In genomic region chr19:47243364-47243775, GRCh38 we compare ENCODE assay signal across 8 cellular contexts. TPM values are rescaled to one million over a fixed set of nuclear protein-coding genes. Genes with fewer than 3 reads are reported as not detected.
DNase-seq lines count a peak whose midpoint lies in the region; ATAC-seq and TF ChIP-seq lines count a peak whose summit lies in the region.

No MANE protein-coding gene starts in this region.

- H3K4me3 ChIP-seq in iPS-18c (ENCODE audit: insufficient read depth, low read depth, low read length), result peak overlapping the region; percentile 50; the same call in 1 of the 2 replicates
- peak overlapping the region; percentile 39 to 47 for H3K4me3 ChIP-seq in tibial artery

- no peak for DNase-seq in activated T-cell treated with anti-CD3 and anti-CD28 coated beads, Interleukin-2, amount 50 U/mL, for 72 hours
- DNase-seq in activated T-cell treated with anti-CD3 and anti-CD28 coated beads for 4 hours, result no peak
- DNase-seq in activated T-helper 2 cell treated with anti-CD3 and anti-CD28 coated beads, Interferon-gamma antibody, Interleukin-2, Interleukin-4, amounts not matched to agents 10 μg/mL and 5 μg/mL and 100 μg/mL, durations not matched to agents 14 hours and 24 hours and 36 hours (ENCODE audit: low spot score), result no peak
- DNase-seq in tibial artery, result no peak
- no peak for DNase-seq in HCEC 1CT
- DNase-seq in stimulated activated CD4-positive, alpha-beta T cell treated with anti-CD3 and anti-CD28 coated beads, Interleukin-4, amount 100 ng/mL, for 1 hour, result no peak
- DNase-seq in putamen (ENCODE audit: low spot score), result no peak

- H3K9me3 Mint-ChIP-seq in activated T-cell treated with anti-CD3 and anti-CD28 coated beads, Interleukin-2, amount 50 U/mL, for 72 hours, result no peaks in the 10 kb centered on the region
- H3K9me3 Mint-ChIP-seq in activated T-helper 2 cell treated with anti-CD3 and anti-CD28 coated beads, Interferon-gamma antibody, Interleukin-2, Interleukin-4, amounts not matched to agents 10 μg/mL and 5 μg/mL and 100 μg/mL, durations not matched to agents 14 hours and 24 hours and 36 hours, result no peaks in the 10 kb centered on the region

- peaks cover 6% of the 10 kb centered on the region for H3K27me3 Mint-ChIP-seq in activated T-cell treated with anti-CD3 and anti-CD28 coated beads, Interleukin-2, amount 50 U/mL, for 72 hours (ENCODE audit: low read depth)
- H3K27me3 Mint-ChIP-seq in activated T-helper 2 cell treated with anti-CD3 and anti-CD28 coated beads, Interferon-gamma antibody, Interleukin-2, Interleukin-4, amounts not matched to agents 10 μg/mL and 5 μg/mL and 100 μg/mL, durations not matched to agents 14 hours and 24 hours and 36 hours (ENCODE audit: low read depth), result peaks cover 4% of the 10 kb centered on the region

- peaks cover 10% of the 10 kb centered on the region in 2 donors for H3K36me3 Mint-ChIP-seq in activated T-cell treated with anti-CD3 and anti-CD28 coated beads, Interleukin-2, amount 50 U/mL, for 72 hours (ENCODE audit: insufficient read depth in 2 of 2)
- H3K36me3 Mint-ChIP-seq in activated T-helper 2 cell treated with anti-CD3 and anti-CD28 coated beads, Interferon-gamma antibody, Interleukin-2, Interleukin-4, amounts not matched to agents 10 μg/mL and 5 μg/mL and 100 μg/mL, durations not matched to agents 14 hours and 24 hours and 36 hours (ENCODE audit: low read depth), result no peaks in the 10 kb centered on the region

- no peaks in the 10 kb centered on the region for H3K36me3 ChIP-seq in tibial artery

- TF ChIP-seq CTCF in tibial artery (IDR thresholded peaks at IDR 0.05), result no peak

- peaks cover 24% of the 10 kb centered on the region for H3K4me1 Mint-ChIP-seq in activated T-cell treated with anti-CD3 and anti-CD28 coated beads, Interleukin-2, amount 50 U/mL, for 72 hours (ENCODE audit: low read depth)
- peaks cover 17% of the 10 kb centered on the region for H3K4me1 Mint-ChIP-seq in activated T-helper 2 cell treated with anti-CD3 and anti-CD28 coated beads, Interferon-gamma antibody, Interleukin-2, Interleukin-4, amounts not matched to agents 10 μg/mL and 5 μg/mL and 100 μg/mL, durations not matched to agents 14 hours and 24 hours and 36 hours (ENCODE audit: low read depth)

- ATAC-seq in activated T-cell treated with anti-CD3 and anti-CD28 coated beads, Interleukin-2, amount 50 U/mL, for 72 hours (replicated peaks in 1 of 2), result peak; percentile 25 to 29

- H3K27ac ChIP-seq in tibial artery, result peak overlapping the region; percentile 68 to 74

- H3K4me3 Mint-ChIP-seq in activated T-cell treated with anti-CD3 and anti-CD28 coated beads, Interleukin-2, amount 50 U/mL, for 72 hours, result peak overlapping the region in 1 of 2 donors; percentile 93
- H3K4me3 Mint-ChIP-seq in activated T-helper 2 cell treated with anti-CD3 and anti-CD28 coated beads, Interferon-gamma antibody, Interleukin-2, Interleukin-4, amounts not matched to agents 10 μg/mL and 5 μg/mL and 100 μg/mL, durations not matched to agents 14 hours and 24 hours and 36 hours (ENCODE audit: low read depth), result peak overlapping the region; percentile 84

- H3K9me3 ChIP-seq in iPS-18c (ENCODE audit: control insufficient read depth, insufficient read depth, low read length) (no peaks in the 10 kb centered on the region), tibial artery (no peaks in the 10 kb centered on the region)

- H3K27me3 ChIP-seq in tibial artery, result no peaks in the 10 kb centered on the region

- peaks cover 0 to 48% (median 38%) of the 10 kb centered on the region in 4 donors for H3K4me1 ChIP-seq in tibial artery

- intact Hi-C loops in activated T-helper 2 cell treated with anti-CD3 and anti-CD28 coated beads, Interferon-gamma antibody, Interleukin-2, Interleukin-4, amounts not matched to agents 10 μg/mL and 5 μg/mL and 100 μg/mL, durations not matched to agents 14 hours and 24 hours and 36 hours (cut with micrococcal nuclease), result loop anchor here (5.0 kb wide), 2 partner anchors 146 to 206 kb away; no protein-coding TSS in a partner anchor
- intact Hi-C loops in tibial artery (cut with DNase I; ENCODE audit: low total_unique reads), result no loop called here

- H3K27ac Mint-ChIP-seq in activated T-cell treated with anti-CD3 and anti-CD28 coated beads, Interleukin-2, amount 50 U/mL, for 72 hours, result peak overlapping the region; percentile 96
- peak overlapping the region; percentile 89 for H3K27ac Mint-ChIP-seq in activated T-helper 2 cell treated with anti-CD3 and anti-CD28 coated beads, Interferon-gamma antibody, Interleukin-2, Interleukin-4, amounts not matched to agents 10 μg/mL and 5 μg/mL and 100 μg/mL, durations not matched to agents 14 hours and 24 hours and 36 hours

RNA-seq across cellular contexts. Expression of gene BBC3, which starts 12.4 kb away (rescaled TPM):
- 10 to 100 TPM; 41.4 to 59.2 TPM for total RNA-seq in activated T-cell treated with anti-CD3 and anti-CD28 coated beads, Interleukin-2, amount 50 U/mL, for 72 hours
- total RNA-seq in activated T-helper 2 cell treated with anti-CD3 and anti-CD28 coated beads, Interferon-gamma antibody, Interleukin-2, Interleukin-4, amounts not matched to agents 10 μg/mL and 5 μg/mL and 100 μg/mL, durations not matched to agents 14 hours and 24 hours and 36 hours, result 14.6 and 16.3 TPM in 2 replicates

RNA-seq across cellular contexts. Expression of gene CCDC9, which starts 13.0 kb away (rescaled TPM):
- 10 to 100 TPM; 51.6 to 51.7 TPM for total RNA-seq in activated T-cell treated with anti-CD3 and anti-CD28 coated beads, Interleukin-2, amount 50 U/mL, for 72 hours
- 34.3 and 37.5 TPM in 2 replicates for total RNA-seq in activated T-helper 2 cell treated with anti-CD3 and anti-CD28 coated beads, Interferon-gamma antibody, Interleukin-2, Interleukin-4, amounts not matched to agents 10 μg/mL and 5 μg/mL and 100 μg/mL, durations not matched to agents 14 hours and 24 hours and 36 hours

RNA-seq across cellular contexts. Expression of gene INAFM1, which starts 31.3 kb away (rescaled TPM):
- 10 to 100 TPM; 19.7 to 21.4 TPM for total RNA-seq in activated T-cell treated with anti-CD3 and anti-CD28 coated beads, Interleukin-2, amount 50 U/mL, for 72 hours
- total RNA-seq in activated T-helper 2 cell treated with anti-CD3 and anti-CD28 coated beads, Interferon-gamma antibody, Interleukin-2, Interleukin-4, amounts not matched to agents 10 μg/mL and 5 μg/mL and 100 μg/mL, durations not matched to agents 14 hours and 24 hours and 36 hours, result 9.3 and 12.7 TPM in 2 replicates
